1 cellular context compared by ENCODE assay signal in genomic region chr1:43982241-43982640, GRCh38.
TF ChIP-seq lines count a peak whose summit lies in the region.

No MANE protein-coding gene starts in this region.

TF ChIP-seq in H1, 55 proteins besides CTCF, POLR2A, EP300 and RAD21:
- TF ChIP-seq EGR1 (IDR thresholded peaks at IDR 0.05; ENCODE audit: borderline replicate concordance, low read depth, low read length), result no peak
- no peak for TF ChIP-seq HDAC6 (IDR thresholded peaks at IDR 0.05; ENCODE audit: low read depth, low read length)
- no peak for TF ChIP-seq TEAD4 (IDR thresholded peaks at IDR 0.05; ENCODE audit: low read depth, low read length)
- TF ChIP-seq, protein P1, sequence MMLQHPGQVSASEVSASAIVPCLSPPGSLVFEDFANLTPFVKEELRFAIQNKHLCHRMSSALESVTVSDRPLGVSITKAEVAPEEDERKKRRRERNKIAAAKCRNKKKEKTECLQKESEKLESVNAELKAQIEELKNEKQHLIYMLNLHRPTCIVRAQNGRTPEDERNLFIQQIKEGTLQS (IDR thresholded peaks at IDR 0.05; ENCODE audit: insufficient read depth, low read depth, low read length), result no peak
- TF ChIP-seq POU5F1 (IDR thresholded peaks at IDR 0.05; ENCODE audit: low read depth, low read length), result no peak
- no peak for TF ChIP-seq TCF12 (IDR thresholded peaks at IDR 0.05; ENCODE audit: low read depth, low read length)
- no peak for TF ChIP-seq CREB1 (IDR thresholded peaks at IDR 0.05)
- TF ChIP-seq SP2 (IDR thresholded peaks at IDR 0.05; ENCODE audit: low read length), result no peak
- no peak for TF ChIP-seq TAF7 (optimal IDR thresholded peaks at IDR 0.05; ENCODE audit: borderline replicate concordance, low read depth, low read length)
- TF ChIP-seq ATF2 (IDR thresholded peaks at IDR 0.05; ENCODE audit: low read length), result no peak
- TF ChIP-seq ZNF274 (IDR thresholded peaks at IDR 0.05; ENCODE audit: borderline replicate concordance, extremely low read depth, low read length), result no peak
- no peak for TF ChIP-seq TBP (IDR thresholded peaks at IDR 0.05; ENCODE audit: low read depth, low read length)
- no peak for TF ChIP-seq SP1 (IDR thresholded peaks at IDR 0.05; ENCODE audit: low read depth, low read length)
- TF ChIP-seq KDM1A (IDR thresholded peaks at IDR 0.05; ENCODE audit: borderline replicate concordance, low read length), result no peak
TF ChIP-seq in H1: peak in this region for 0.
